In the genomic region with DNA sequence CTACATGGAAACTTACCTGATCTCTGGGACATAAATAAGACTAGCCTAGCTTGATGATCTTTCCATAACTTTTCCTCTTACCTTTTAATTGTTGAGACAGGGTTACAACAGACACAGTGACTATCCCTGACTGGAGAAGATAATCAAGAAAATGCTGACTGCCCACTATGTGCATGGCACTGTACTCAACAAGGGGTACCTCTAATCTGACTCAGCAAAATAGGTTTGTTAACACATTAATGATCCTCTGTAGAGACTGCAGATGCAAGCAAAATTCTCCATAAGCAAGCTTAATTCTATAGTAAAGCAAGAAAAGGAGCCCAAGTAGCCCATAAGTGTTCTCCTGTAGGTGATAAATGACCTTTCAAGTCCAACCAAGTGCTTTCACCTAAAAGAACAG, we compare ENCODE assay signal across 19 cellular contexts. TPM values are rescaled to one million over a fixed set of nuclear protein-coding genes. Genes with fewer than 3 reads are reported as not detected.
"Had no signal": no experiment of that assay in that cellular context is flagged by ENCODE, and none has a peak within 500 bp of the region (broad histone marks: within the 10 kb centered on the region; RNA-seq: fewer than 3 reads in every experiment).

No MANE protein-coding gene starts in this region.

- DNase-seq: effector CD4-positive, alpha-beta T cell; foreskin melanocyte; head of caudate nucleus; hippocampal formation; kidney glomerular epithelial cell; mesendoderm; naive B cell; occipital lobe; pancreas; right cardiac atrium; stimulated activated CD4-positive, alpha-beta T cell treated with anti-CD3 and anti-CD28 coated beads, Interleukin-4, amount 100 ng/mL, for 1 hour; stimulated activated CD8-positive, alpha-beta memory T cell treated with anti-CD3 and anti-CD28 coated beads, Interleukin-4, amount 100 ng/mL, for 48 hours; stimulated activated naive CD8-positive, alpha-beta T cell treated with anti-CD3 and anti-CD28 coated beads, Interleukin-15, Interleukin-2, amounts not matched to agents 100 U/mL and 50 U/mL, for 24 hours; thyroid gland had no signal

- H3K27ac ChIP-seq: pancreas, suprapubic skin, thyroid gland had no signal

- H3K4me1 ChIP-seq: pancreas, suprapubic skin, thyroid gland had no signal

- H3K36me3 ChIP-seq: pancreas, suprapubic skin, thyroid gland had no signal

- H3K4me3 ChIP-seq: pancreas, smooth muscle cell, suprapubic skin, thyroid gland had no signal

- FAIRE-seq: pancreas, urothelium cell line had no signal

- H3K4me2 ChIP-seq: smooth muscle cell had no signal

- H3K9me3 ChIP-seq: pancreas, suprapubic skin, thyroid gland had no signal

- ATAC-seq: pancreas; right cardiac atrium; stimulated activated effector memory CD8-positive, alpha-beta T cell treated with anti-CD3 and anti-CD28 coated beads, Interleukin-12 subunit alpha, Interleukin-12 subunit beta, amount 100 ng/mL, for 72 hours; stimulated activated naive CD8-positive, alpha-beta T cell treated with anti-CD3 and anti-CD28 coated beads, Interleukin-15, Interleukin-2, amounts not matched to agents 100 U/mL and 50 U/mL, for 24 hours had no signal

- H3K27me3 ChIP-seq: pancreas, thyroid gland had no signal

RNA-seq across cellular contexts. Expression of a gene that starts 25.5 kb away (rescaled TPM):
- total RNA-seq: lung microvascular endothelial cell had no signal
- polyA plus RNA-seq: smooth muscle cell had no signal
